ENCODE assay signal across 9 cellular contexts in the genomic region with DNA sequence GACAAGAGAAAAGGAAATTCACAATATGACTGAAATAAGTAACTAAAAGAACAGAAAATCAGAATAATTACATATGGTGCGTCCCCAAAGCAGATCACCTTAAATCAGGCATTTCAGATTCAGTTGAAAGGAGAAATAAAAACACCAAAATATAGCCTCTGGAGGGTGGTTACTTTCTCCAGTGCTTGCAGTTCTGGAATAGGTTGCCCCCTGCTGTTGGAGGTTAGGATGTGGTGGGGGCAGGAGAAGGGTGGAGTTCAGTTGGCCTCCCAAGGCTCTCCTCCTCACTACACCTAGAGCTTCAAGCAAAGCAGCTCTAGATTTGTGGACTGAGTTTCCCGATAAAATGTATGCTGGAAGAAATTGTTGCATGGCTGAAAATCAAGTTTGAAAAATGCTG.
A peak's percentile ranks its signal among the peaks of the same experiment; 100 is the strongest.
DNase-seq lines count a peak whose midpoint lies in the region; ATAC-seq, FAIRE-seq and TF ChIP-seq lines count a peak whose summit lies in the region.
"Had no signal": no experiment of that assay in that cellular context is flagged by ENCODE, and none has a peak within 500 bp of the region (broad histone marks: within the 10 kb centered on the region; RNA-seq: fewer than 3 reads in every experiment).

No MANE protein-coding gene starts in this region.

- no peaks in the 10 kb centered on the region for H3K36me3 ChIP-seq in DND-41 (ENCODE audit: insufficient read depth, low read length)

- no peak overlapping the region for H3K4me3 Mint-ChIP-seq in naive thymus-derived CD8-positive, alpha-beta T cell
- H3K4me3 Mint-ChIP-seq: activated naive CD8-positive, alpha-beta T cell treated with anti-CD3 and anti-CD28 coated beads, Interleukin-2, amount 50 U/mL, for 24 hours had no signal

- H3K9me3 ChIP-seq in DND-41 (ENCODE audit: insufficient read depth, low read length, severe bottlenecking), result no peaks in the 10 kb centered on the region

- H2AFZ ChIP-seq in DND-41 (ENCODE audit: low read depth, low read length), result no peak overlapping the region

- no peak overlapping the region for H3K27ac ChIP-seq in DND-41 (ENCODE audit: low read length)

- H3K27me3 Mint-ChIP-seq in naive thymus-derived CD8-positive, alpha-beta T cell, result peaks cover 0 to 8% (median 2%) of the 10 kb centered on the region in 5 donors
- H3K27me3 Mint-ChIP-seq: activated naive CD8-positive, alpha-beta T cell treated with anti-CD3 and anti-CD28 coated beads, Interleukin-2, amount 50 U/mL, for 24 hours had no signal

- H3K4me1 ChIP-seq in DND-41 (ENCODE audit: insufficient read depth, low read length), result no peaks in the 10 kb centered on the region

- H3K4me3 ChIP-seq in DND-41 (ENCODE audit: low read depth in 1 of 2, low read length in 2 of 2), result no peak overlapping the region

- DNase-seq in DND-41, result no peak
- DNase-seq in NCI-H82 (lab: John Stamatoyannopoulos, UW), result peak; percentile 61
- DNase-seq in germinal center (ENCODE audit: low spot score), result peak; percentile 16
- no peak for DNase-seq in GM19239 (ENCODE audit: insufficient read length, low spot score)
- no peak for DNase-seq in naive thymus-derived CD8-positive, alpha-beta T cell
- no peak for DNase-seq in NCI-H1048 (lab: John Stamatoyannopoulos, UW)
- DNase-seq: activated naive CD8-positive, alpha-beta T cell treated with anti-CD3 and anti-CD28 coated beads, Interleukin-2, amount 50 U/mL, for 24 hours had no signal

- no peak for ATAC-seq in DND-41 (ENCODE audit: insufficient read depth, low read depth)
- peak; percentile 69 for ATAC-seq in GM21390 (IDR thresholded peaks at IDR 0.05; ENCODE audit: unreplicated experiment)
- ATAC-seq in naive thymus-derived CD8-positive, alpha-beta T cell, result no peak
- ATAC-seq in HG03097 (IDR thresholded peaks at IDR 0.05; ENCODE audit: low FRiP score, unreplicated experiment), result no peak
- ATAC-seq: activated naive CD8-positive, alpha-beta T cell treated with anti-CD3 and anti-CD28 coated beads, Interleukin-2, amount 50 U/mL, for 24 hours had no signal

- H3K4me2 ChIP-seq in DND-41 (ENCODE audit: insufficient read depth, low read length), result no peak overlapping the region

- no peak overlapping the region for H3K27ac Mint-ChIP-seq in naive thymus-derived CD8-positive, alpha-beta T cell
- H3K27ac Mint-ChIP-seq: activated naive CD8-positive, alpha-beta T cell treated with anti-CD3 and anti-CD28 coated beads, Interleukin-2, amount 50 U/mL, for 24 hours had no signal

- TF ChIP-seq CTCF in DND-41 (IDR thresholded peaks at IDR 0.05; ENCODE audit: borderline replicate concordance, extremely low read depth, low read length, poor library complexity, severe bottlenecking), result peak; percentile 39

- no peak for FAIRE-seq in GM19239 (lab: Jason Lieb, UNC)

- H4K20me1 ChIP-seq in DND-41 (ENCODE audit: insufficient read depth, low read length), result no peaks in the 10 kb centered on the region

- POLR2A ChIA-PET in naive thymus-derived CD8-positive, alpha-beta T cell (lab: Charles Lee), result no interaction called here

- no peaks in the 10 kb centered on the region for H3K79me2 ChIP-seq in DND-41 (ENCODE audit: insufficient read depth, low read length)

- H3K9ac ChIP-seq in DND-41 (ENCODE audit: low read depth, low read length), result no peak overlapping the region

- peaks cover 0 to 9% (median 0%) of the 10 kb centered on the region in 3 donors for H3K36me3 Mint-ChIP-seq in naive thymus-derived CD8-positive, alpha-beta T cell

- peaks cover 0 to 31% (median 7%) of the 10 kb centered on the region in 9 donors for H3K9me3 Mint-ChIP-seq in naive thymus-derived CD8-positive, alpha-beta T cell

- H3K4me1 Mint-ChIP-seq in naive thymus-derived CD8-positive, alpha-beta T cell, result no peaks in the 10 kb centered on the region
- H3K4me1 Mint-ChIP-seq: activated naive CD8-positive, alpha-beta T cell treated with anti-CD3 and anti-CD28 coated beads, Interleukin-2, amount 50 U/mL, for 24 hours had no signal

- no peaks in the 10 kb centered on the region for H3K27me3 ChIP-seq in DND-41 (ENCODE audit: insufficient read depth, low read length, poor library complexity)

Comparison
In these comparisons a context has a peak if more than half of its experiments do, and no peak if none do; other contexts are left out.
1. DNase-seq: peak in NCI-H82 (single experiment) and germinal center (single experiment); none in DND-41 (single experiment), GM19239 (single experiment), naive thymus-derived CD8-positive, alpha-beta T cell (0 of 10) and NCI-H1048 (single experiment).